8 cellular contexts compared by ENCODE assay signal in genomic region chr10:125159932-125160855, GRCh38. TPM values are rescaled to one million over a fixed set of nuclear protein-coding genes. Genes with fewer than 3 reads are reported as not detected.
DNase-seq lines count a peak whose midpoint lies in the region; ATAC-seq and TF ChIP-seq lines count a peak whose summit lies in the region.

Gene CTBP2, minus strand, starts transcription at chr10:125160563.

- H3K27ac ChIP-seq in mammary epithelial cell (ENCODE audit: insufficient read depth, low read depth, low read length) (peak within 1 kb of the TSS; percentile 80), iPS-20b (ENCODE audit: low read length) (peak within 1 kb of the TSS; percentile 83), sigmoid colon (peak within 1 kb of the TSS; percentile 97 to 99 (median 98))

- H3K9me3 ChIP-seq in mammary epithelial cell (replicated peaks; ENCODE audit: insufficient read depth, low read length), result no peaks in the 10 kb centered on the region
- H3K9me3 ChIP-seq in iPS-20b (ENCODE audit: insufficient read depth, low read depth, low read length), result no peaks in the 10 kb centered on the region
- H3K9me3 ChIP-seq in sigmoid colon, result no peaks in the 10 kb centered on the region

- BruUV-seq in mammary epithelial cell (replicated peaks; lab: Mats Ljungman, UMichigan), result no TSS peak

- WGBS in mammary epithelial cell (ENCODE audit: low coverage, missing lambda C conversion rate), result no CpG with 5 or more reads among the region's 103 CpGs
- WGBS in sigmoid colon, 2 donors, result 1% methylated on average over 99 to 103 of the region's 103 CpGs

- peaks cover 29% of the 10 kb centered on the region for H3K4me1 ChIP-seq in mammary epithelial cell (ENCODE audit: insufficient read depth, low read length)
- peaks cover 26% of the 10 kb centered on the region; the same call in 1 of the 2 replicates for H3K4me1 ChIP-seq in iPS-20b (ENCODE audit: insufficient read depth, low read length)
- peaks cover 0 to 46% (median 36%) of the 10 kb centered on the region in 4 donors for H3K4me1 ChIP-seq in sigmoid colon

- peaks cover 49% of the 10 kb centered on the region for H3K79me2 ChIP-seq in mammary epithelial cell (ENCODE audit: insufficient read depth, low read length)

- H3K9ac ChIP-seq in mammary epithelial cell (ENCODE audit: insufficient read depth, low read length), result peak within 1 kb of the TSS; percentile 82
- H3K9ac ChIP-seq in iPS-20b (ENCODE audit: low read depth, low read length), result peak within 1 kb of the TSS; percentile 90; the same call in 1 of the 2 replicates

- intact Hi-C loops in mammary epithelial cell (cut with micrococcal nuclease), result no loop called here
- intact Hi-C loops in sigmoid colon (cut with DNase I), result loop anchor here (2.0 to 10.0 kb wide), 5 partner anchors 168 to 665 kb away; partner anchors contain the start of genes BCCIP, EDRF1 and UROS

- CTCF ChIA-PET in mammary epithelial cell (lab: Charles Lee; ENCODE audit: low non-redundant PET), result no interaction called here

- TF ChIP-seq EP300 in sigmoid colon (IDR thresholded peaks at IDR 0.05), result no peak

- DNase-seq in T-helper 2 cell treated with Interferon-gamma antibody and Interleukin-4, amounts not matched to agents 5 μg/mL and 100 μg/mL, for 36 hours (ENCODE audit: low spot score), result no peak
- DNase-seq in T-helper 2 cell (no peak), NCI-H82 treated with DMSO at 0.1 percent for 48 hours (lab: John Stamatoyannopoulos, UW; ENCODE audit: unreplicated experiment) (peak; percentile 50), mammary epithelial cell (no peak), sigmoid colon (peak; percentile 67), COLO829 (ENCODE audit: low spot score) (no peak)

- dilution Hi-C loops in mammary epithelial cell (cut with HindIII; ENCODE audit: low sequenced_read_pairs), result no loop called here

- peak within 1 kb of the TSS; percentile 70 to 89 (median 84) for H3K4me3 ChIP-seq in mammary epithelial cell (replicated peaks in 1 of 3; ENCODE audit: insufficient read depth in 1 of 3, low read depth in 2 of 3, low read length in 3 of 3)
- peak within 1 kb of the TSS; percentile 84 for H3K4me3 ChIP-seq in iPS-20b (ENCODE audit: low read length)
- H3K4me3 ChIP-seq in sigmoid colon, result peak within 1 kb of the TSS; percentile 85 to 97 (median 92)

- no peaks in the 10 kb centered on the region for H3K36me3 ChIP-seq in mammary epithelial cell (ENCODE audit: insufficient read depth, low read length)
- H3K36me3 ChIP-seq in iPS-20b (ENCODE audit: insufficient read depth, low read depth, low read length), result no peaks in the 10 kb centered on the region; the same call in 1 of the 2 replicates
- H3K36me3 ChIP-seq in sigmoid colon, result no peaks in the 10 kb centered on the region

- H4K20me1 ChIP-seq in mammary epithelial cell (ENCODE audit: insufficient read depth, low read length), result no peaks in the 10 kb centered on the region

- ATAC-seq in HG02588 (IDR thresholded peaks at IDR 0.05; ENCODE audit: unreplicated experiment), result no peak

- no peak within 1 kb of the TSS for H3K27ac Mint-ChIP-seq in T-helper 2 cell treated with Interferon-gamma antibody and Interleukin-4, amounts not matched to agents 5 μg/mL and 100 μg/mL, for 36 hours

- in situ Hi-C loops in mammary epithelial cell (cut with MboI; ENCODE audit: low sequenced_read_pairs in 2 of 2), result loop anchor here in 1 of 2 donors (25.0 kb wide), 1 partner anchor 477 kb away; no protein-coding TSS in a partner anchor

- TF ChIP-seq POLR2A in sigmoid colon (IDR thresholded peaks at IDR 0.05), result no peak

- H3K4me2 ChIP-seq in mammary epithelial cell (ENCODE audit: insufficient read depth, low read depth, low read length), result peak within 1 kb of the TSS; percentile 99

- no peaks in the 10 kb centered on the region for H3K9me3 Mint-ChIP-seq in T-helper 2 cell treated with Interferon-gamma antibody and Interleukin-4, amounts not matched to agents 5 μg/mL and 100 μg/mL, for 36 hours

- H3K27me3 ChIP-seq in mammary epithelial cell (ENCODE audit: insufficient read depth, low read length), result no peaks in the 10 kb centered on the region
- no peaks in the 10 kb centered on the region for H3K27me3 ChIP-seq in iPS-20b (ENCODE audit: insufficient read depth, low read length)
- H3K27me3 ChIP-seq in sigmoid colon, result no peaks in the 10 kb centered on the region

- peaks cover 5% of the 10 kb centered on the region for H3K4me1 Mint-ChIP-seq in T-helper 2 cell treated with Interferon-gamma antibody and Interleukin-4, amounts not matched to agents 5 μg/mL and 100 μg/mL, for 36 hours (ENCODE audit: low read depth)

- peaks cover 48% of the 10 kb centered on the region for H3K27me3 Mint-ChIP-seq in T-helper 2 cell treated with Interferon-gamma antibody and Interleukin-4, amounts not matched to agents 5 μg/mL and 100 μg/mL, for 36 hours (ENCODE audit: low read depth)

- no peak for TF ChIP-seq CTCF in mammary epithelial cell (conservative IDR thresholded peaks at IDR 0.05 in 1 of 2, IDR thresholded peaks at IDR 0.05 in 1 of 2; ENCODE audit: extremely low read depth in 1 of 2, insufficient read depth in 1 of 2, low read depth in 1 of 2, low read length in 2 of 2)
- no peak for TF ChIP-seq CTCF in sigmoid colon (IDR thresholded peaks at IDR 0.05)

- peak within 1 kb of the TSS; percentile 91 for H2AFZ ChIP-seq in mammary epithelial cell (ENCODE audit: low read depth, low read length)

- no peaks in the 10 kb centered on the region for H3K36me3 Mint-ChIP-seq in T-helper 2 cell treated with Interferon-gamma antibody and Interleukin-4, amounts not matched to agents 5 μg/mL and 100 μg/mL, for 36 hours (ENCODE audit: low read depth)

- peak within 1 kb of the TSS; percentile 42 for H3K4me3 Mint-ChIP-seq in T-helper 2 cell treated with Interferon-gamma antibody and Interleukin-4, amounts not matched to agents 5 μg/mL and 100 μg/mL, for 36 hours

RNA-seq across cellular contexts. Expression of gene CTBP2, which starts in this region (rescaled TPM):
- total RNA-seq in mammary epithelial cell (100 to 1,000 TPM; 111 to 126 TPM), sigmoid colon (10 to 100 TPM; 31.2 to 57.1 (median 47.5) TPM)
- polyA plus RNA-seq in mammary epithelial cell (141 TPM), sigmoid colon (10 to 100 TPM; 49.9 to 62.4 (median 52.0) TPM)
- 123 TPM for polyA minus RNA-seq in mammary epithelial cell

Comparison
In these comparisons a context has a peak if more than half of its experiments do, and no peak if none do; other contexts are left out.
1. DNase-seq: peak in NCI-H82 treated with DMSO at 0.1 percent for 48 hours (single experiment) and sigmoid colon (single experiment); none in T-helper 2 cell treated with Interferon-gamma antibody and Interleukin-4, amounts not matched to agents 5 μg/mL and 100 μg/mL, for 36 hours (single experiment), T-helper 2 cell (0 of 5), mammary epithelial cell (single experiment) and COLO829 (single experiment).
2. Peak in every context shown above with its lines, with median percentiles within 50 percentile points of each other: H3K27ac ChIP-seq and H3K4me3 ChIP-seq.